In the genomic region with DNA sequence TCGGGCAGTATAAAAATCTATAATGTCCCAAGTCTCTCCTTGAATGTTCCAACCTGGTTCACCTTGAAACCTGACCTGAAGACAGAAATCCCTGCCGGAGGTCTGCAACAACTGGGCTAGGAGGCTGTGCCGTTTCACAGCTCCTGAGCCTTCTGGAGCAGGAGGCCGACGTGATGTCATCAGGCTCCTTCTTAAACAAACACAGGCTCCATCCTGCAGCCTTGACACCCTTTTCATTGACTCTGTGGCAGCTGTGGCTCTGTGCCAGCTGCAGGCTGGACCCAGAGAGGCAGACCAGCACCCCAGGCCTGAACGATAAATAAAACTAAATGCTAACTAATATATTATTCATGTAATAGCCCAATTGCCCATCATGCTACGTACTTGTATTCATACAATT, we compare ENCODE assay signal across 21 cellular contexts.
DNase-seq lines count a peak whose midpoint lies in the region; ATAC-seq and TF ChIP-seq lines count a peak whose summit lies in the region.
"Had no signal": no experiment of that assay in that cellular context is flagged by ENCODE, and none has a peak within 500 bp of the region (broad histone marks: within the 10 kb centered on the region; RNA-seq: fewer than 3 reads in every experiment).

No MANE protein-coding gene starts in this region.

- H3K4me1 Mint-ChIP-seq in MCF 10A (ENCODE audit: insufficient read depth, unreplicated experiment), result no peaks in the 10 kb centered on the region
- H3K4me1 Mint-ChIP-seq: activated naive CD4-positive, alpha-beta T cell treated with anti-CD3 and anti-CD28 coated beads, Interleukin-2, amount 10 ng/mL, durations not matched to agents 7 days and 5 days had no signal

- no peak for ATAC-seq in stimulated activated naive CD8-positive, alpha-beta T cell treated with anti-CD3 and anti-CD28 coated beads, Interleukin-15, Interleukin-2, amounts not matched to agents 100 U/mL and 50 U/mL, for 24 hours
- ATAC-seq: A549; naive thymus-derived CD4-positive, alpha-beta T cell had no signal

- in situ Hi-C loops in T47D (cut with HindIII; ENCODE audit: low pct_unique_long_range_greater_than_20kb, low sequenced_read_pairs), result no loop called here

- H3K9me3 ChIP-seq in stomach, result no peaks in the 10 kb centered on the region
- H3K9me3 ChIP-seq: A549, esophagus muscularis mucosa, ovary, vagina had no signal

- BruUV-seq in MCF 10A (replicated peaks; lab: Mats Ljungman, UMichigan), result no TSS peak

- no peak overlapping the region for H3K4me3 Mint-ChIP-seq in MCF 10A (ENCODE audit: unreplicated experiment)
- H3K4me3 Mint-ChIP-seq: activated naive CD4-positive, alpha-beta T cell treated with anti-CD3 and anti-CD28 coated beads, Interleukin-2, amount 10 ng/mL, durations not matched to agents 7 days and 5 days; naive thymus-derived CD4-positive, alpha-beta T cell had no signal

- H3K27ac Mint-ChIP-seq in MCF 10A (ENCODE audit: low read depth, unreplicated experiment), result no peak overlapping the region
- H3K27ac Mint-ChIP-seq: activated naive CD4-positive, alpha-beta T cell treated with anti-CD3 and anti-CD28 coated beads, Interleukin-2, amount 10 ng/mL, durations not matched to agents 7 days and 5 days; naive thymus-derived CD4-positive, alpha-beta T cell had no signal

- peaks cover 15% of the 10 kb centered on the region for H3K9me3 Mint-ChIP-seq in MCF 10A (ENCODE audit: unreplicated experiment)
- H3K9me3 Mint-ChIP-seq: activated naive CD4-positive, alpha-beta T cell treated with anti-CD3 and anti-CD28 coated beads, Interleukin-2, amount 10 ng/mL, durations not matched to agents 7 days and 5 days had no signal

- TF ChIP-seq CTCF in MCF 10A (IDR thresholded peaks at IDR 0.05; ENCODE audit: unreplicated experiment) (no peak), stomach (IDR thresholded peaks at IDR 0.05) (no peak)

- no peaks in the 10 kb centered on the region for H3K36me3 ChIP-seq in stomach
- H3K36me3 ChIP-seq: esophagus muscularis mucosa, ovary, vagina had no signal

- POLR2A ChIA-PET in MCF 10A (lab: Yijun Ruan, JAX), result interaction anchor here (0.6 to 0.9 kb wide), 2 partner anchors 19 to 138 kb away, joined by 3 read pairs; no protein-coding TSS in a partner anchor

- CTCF ChIA-PET in MCF 10A (lab: Yijun Ruan, JAX), result interaction anchor here (0.6 to 2.4 kb wide), 2 partner anchors 16 to 294 kb away, joined by 3 to 7 read pairs; no protein-coding TSS in a partner anchor

- H3K4me3 ChIP-seq in stomach, result no peak overlapping the region
- H3K4me3 ChIP-seq: A549, esophagus muscularis mucosa, ovary, PC-9, vagina had no signal

- no peaks in the 10 kb centered on the region for H3K36me3 Mint-ChIP-seq in MCF 10A (ENCODE audit: insufficient read depth, unreplicated experiment)
- H3K36me3 Mint-ChIP-seq: activated naive CD4-positive, alpha-beta T cell treated with anti-CD3 and anti-CD28 coated beads, Interleukin-2, amount 10 ng/mL, durations not matched to agents 7 days and 5 days; naive thymus-derived CD4-positive, alpha-beta T cell had no signal

- H3K27ac ChIP-seq in stomach, result no peak overlapping the region
- H3K27ac ChIP-seq: A549, C4-2B, esophagus muscularis mucosa, ovary, PC-9, vagina had no signal

- H3K27me3 ChIP-seq in stomach, result no peaks in the 10 kb centered on the region
- H3K27me3 ChIP-seq: esophagus muscularis mucosa, ovary, vagina had no signal

- no peak for TF ChIP-seq EP300 in stomach (IDR thresholded peaks at IDR 0.05)

- TF ChIP-seq POLR2A in stomach (IDR thresholded peaks at IDR 0.05), result no peak

- H3K27me3 Mint-ChIP-seq in MCF 10A (ENCODE audit: insufficient read depth, unreplicated experiment), result no peaks in the 10 kb centered on the region
- H3K27me3 Mint-ChIP-seq: activated naive CD4-positive, alpha-beta T cell treated with anti-CD3 and anti-CD28 coated beads, Interleukin-2, amount 10 ng/mL, durations not matched to agents 7 days and 5 days; naive thymus-derived CD4-positive, alpha-beta T cell had no signal

- 32 to 46% (median 38%) methylated on average over 7 of the region's 7 CpGs for WGBS in stomach, 5 donors

- H3K4me1 ChIP-seq in stomach, result peaks cover 0 to 8% (median 3%) of the 10 kb centered on the region in 4 donors
- H3K4me1 ChIP-seq: esophagus muscularis mucosa, vagina had no signal

- DNase-seq in T47D (ENCODE audit: low read depth in 1 of 2, low spot score in 1 of 2), result peak; percentile 10 to 28
- no peak for DNase-seq in MCF 10A (ENCODE audit: unreplicated experiment)
- DNase-seq in NCI-H2196 (lab: John Stamatoyannopoulos, UW; ENCODE audit: unreplicated experiment), result peak; percentile 67
- DNase-seq in SK-N-DZ (ENCODE audit: low spot score), result peak; percentile 24
- peak; percentile 57 for DNase-seq in stomach
- no peak for DNase-seq in stimulated activated naive CD8-positive, alpha-beta T cell treated with anti-CD3 and anti-CD28 coated beads, Interleukin-15, Interleukin-2, amounts not matched to agents 100 U/mL and 50 U/mL, for 24 hours
- no peak for DNase-seq in amniotic stem cell (lab: John Stamatoyannopoulos, UW)
- DNase-seq in posterior cingulate gyrus, result no peak
- DNase-seq: activated CD4-positive, alpha-beta T cell treated with anti-CD3 and anti-CD28 coated beads for 4 hours; activated CD8-positive, alpha-beta memory T cell treated with anti-CD3 and anti-CD28 coated beads, Interleukin-2, amount 50 U/mL, for 48 hours; activated naive CD4-positive, alpha-beta T cell treated with anti-CD3 and anti-CD28 coated beads, Interleukin-2, amount 10 ng/mL, durations not matched to agents 7 days and 5 days; dermis blood vessel endothelial cell; HCEC 1CT; mammary epithelial cell; naive thymus-derived CD4-positive, alpha-beta T cell; ovary; PC-9 had no signal

- intact Hi-C loops in MCF 10A (cut with micrococcal nuclease) (no loop called here), stomach (cut with DNase I; ENCODE audit: low total_unique reads) (no loop called here), posterior cingulate gyrus (cut with DNase I) (no loop called here)

Comparison
In these comparisons a context has a peak if more than half of its experiments do, and no peak if none do; other contexts are left out.
1. DNase-seq: peak in T47D (2 of 2), NCI-H2196 (single experiment), SK-N-DZ (single experiment) and stomach (single experiment); none in MCF 10A (single experiment), stimulated activated naive CD8-positive, alpha-beta T cell treated with anti-CD3 and anti-CD28 coated beads, Interleukin-15, Interleukin-2, amounts not matched to agents 100 U/mL and 50 U/mL, for 24 hours (single experiment), amniotic stem cell (single experiment) and posterior cingulate gyrus (0 of 10).